In the genomic region with DNA sequence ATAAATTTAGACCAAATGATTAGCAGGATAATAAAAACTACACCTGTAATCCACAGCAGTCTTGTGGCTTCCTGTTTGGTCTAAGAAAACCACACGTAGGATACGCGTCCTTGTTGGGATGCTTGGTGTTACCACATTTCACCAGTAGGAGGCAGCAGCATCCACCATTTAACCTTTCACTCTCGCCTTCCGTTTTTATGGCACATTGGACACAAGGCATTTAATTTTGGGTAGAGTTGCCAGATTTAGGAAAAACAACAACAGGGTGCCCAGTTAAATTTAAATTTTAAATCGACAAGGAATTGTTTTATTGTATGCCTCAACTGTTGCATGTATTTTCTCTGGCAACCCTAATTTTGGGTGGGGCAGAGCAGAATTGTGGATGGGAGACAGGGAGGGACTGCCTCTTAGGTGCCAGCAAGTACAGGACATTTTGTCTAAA, we compare ENCODE assay signal across 8 cellular contexts. TPM values are rescaled to one million over a fixed set of nuclear protein-coding genes. Genes with fewer than 3 reads are reported as not detected.
DNase-seq lines count a peak whose midpoint lies in the region; ATAC-seq and TF ChIP-seq lines count a peak whose summit lies in the region.

No MANE protein-coding gene starts in this region.

- peak; percentile 79 for ATAC-seq in GM21528 (IDR thresholded peaks at IDR 0.05; ENCODE audit: low FRiP score, unreplicated experiment)

- no peak for TF ChIP-seq POLR2A in vagina (IDR thresholded peaks at IDR 0.05)

- CTCF ChIA-PET in Caco-2 (lab: Charles Lee) = no interaction called here
- CTCF ChIA-PET in activated naive CD4-positive, alpha-beta T cell treated with anti-CD3 and anti-CD28 coated beads for 36 hours (lab: Charles Lee) = interaction anchor here (0.5 to 2.4 kb wide), 14 partner anchors 19 to 524 kb away, joined by 3 to 12 read pairs (median 3); partner anchors contain the start of gene SEC62

- no peak overlapping the region for H3K4me3 ChIP-seq in Caco-2 (ENCODE audit: low read depth, low read length)
- H3K4me3 ChIP-seq in vagina = no peak overlapping the region

- H3K36me3 Mint-ChIP-seq in Caco-2 (ENCODE audit: insufficient read depth, unreplicated experiment) = no peaks in the 10 kb centered on the region
- no peaks in the 10 kb centered on the region for H3K36me3 Mint-ChIP-seq in activated naive CD4-positive, alpha-beta T cell treated with anti-CD3 and anti-CD28 coated beads for 36 hours (ENCODE audit: low read depth)
- H3K36me3 Mint-ChIP-seq in progenitor cell of endocrine pancreas (ENCODE audit: insufficient read depth) = no peaks in the 10 kb centered on the region

- no TSS peak for BruUV-seq in Caco-2 (replicated peaks; lab: Mats Ljungman, UMichigan)

- TF ChIP-seq CTCF in Caco-2 (IDR thresholded peaks at IDR 0.05; ENCODE audit: insufficient read depth in 1 of 2, low read depth in 1 of 2, low read length in 1 of 2, severe bottlenecking in 1 of 2, unreplicated experiment in 1 of 2) (peak; percentile 70 to 82), progenitor cell of endocrine pancreas (IDR thresholded peaks at IDR 0.05; ENCODE audit: unreplicated experiment) (peak; percentile 90), vagina (IDR thresholded peaks at IDR 0.05) (peak; percentile 51 to 69 (median 58))

- H3K27me3 Mint-ChIP-seq in Caco-2 (ENCODE audit: insufficient read depth, unreplicated experiment) = no peaks in the 10 kb centered on the region
- no peaks in the 10 kb centered on the region for H3K27me3 Mint-ChIP-seq in activated naive CD4-positive, alpha-beta T cell treated with anti-CD3 and anti-CD28 coated beads for 36 hours (ENCODE audit: low read depth)
- no peaks in the 10 kb centered on the region for H3K27me3 Mint-ChIP-seq in progenitor cell of endocrine pancreas

- no peaks in the 10 kb centered on the region for H3K27me3 ChIP-seq in Caco-2 (replicated peaks; ENCODE audit: control insufficient read depth, insufficient read depth, low read length)
- H3K27me3 ChIP-seq in vagina = no peaks in the 10 kb centered on the region

- intact Hi-C loops in Caco-2 (cut with micrococcal nuclease; ENCODE audit: unreplicated experiment) (loop anchor here (1.0 kb wide), 3 partner anchors 103 to 191 kb away; partner anchors contain the start of gene SEC62), vagina (cut with DNase I) (no loop called here)
- intact Hi-C loops in activated naive CD4-positive, alpha-beta T cell treated with anti-CD3 and anti-CD28 coated beads for 36 hours (cut with micrococcal nuclease) = loop anchor here (1.0 to 10.0 kb wide), 9 partner anchors 100 to 949 kb away; partner anchors contain the start of genes GPR160, PHC3 and SEC62

- H3K27ac Mint-ChIP-seq in Caco-2 (ENCODE audit: unreplicated experiment) (no peak overlapping the region), progenitor cell of endocrine pancreas (no peak overlapping the region)
- H3K27ac Mint-ChIP-seq in activated naive CD4-positive, alpha-beta T cell treated with anti-CD3 and anti-CD28 coated beads for 36 hours = no peak overlapping the region

- POLR2A ChIA-PET in Caco-2 (lab: Charles Lee) = no interaction called here

- no peaks in the 10 kb centered on the region for H3K4me1 Mint-ChIP-seq in Caco-2 (ENCODE audit: low read depth, unreplicated experiment)
- H3K4me1 Mint-ChIP-seq in activated naive CD4-positive, alpha-beta T cell treated with anti-CD3 and anti-CD28 coated beads for 36 hours (ENCODE audit: low read depth) = peaks cover 25% of the 10 kb centered on the region
- H3K4me1 Mint-ChIP-seq in progenitor cell of endocrine pancreas (ENCODE audit: low read depth) = no peaks in the 10 kb centered on the region

- DNase-seq in Caco-2 = peak; percentile 57 to 71
- DNase-seq in LoVo (ENCODE audit: low spot score) = peak; percentile 63
- peak; percentile 39 for DNase-seq in SHP77 treated with DMSO at 0.1 percent for 48 hours (lab: John Stamatoyannopoulos, UW)
- peak; percentile 86 for DNase-seq in activated naive CD4-positive, alpha-beta T cell treated with anti-CD3 and anti-CD28 coated beads for 36 hours
- peak; percentile 64 for DNase-seq in glomerular endothelial cell (ENCODE audit: extremely low read depth, low read depth, low spot score)
- peak; percentile 46 for DNase-seq in progenitor cell of endocrine pancreas (ENCODE audit: low spot score, unreplicated experiment)
- no peak for DNase-seq in vagina (ENCODE audit: extremely low spot score in 2 of 2)

- H3K36me3 ChIP-seq in Caco-2 (ENCODE audit: control insufficient read depth, insufficient read depth, low read length) (no peaks in the 10 kb centered on the region), vagina (no peaks in the 10 kb centered on the region)

- H3K9me3 Mint-ChIP-seq in Caco-2 (ENCODE audit: unreplicated experiment) (no peaks in the 10 kb centered on the region), progenitor cell of endocrine pancreas (ENCODE audit: low read depth) (no peaks in the 10 kb centered on the region)
- H3K9me3 Mint-ChIP-seq in activated naive CD4-positive, alpha-beta T cell treated with anti-CD3 and anti-CD28 coated beads for 36 hours = no peaks in the 10 kb centered on the region

- H3K4me3 Mint-ChIP-seq in Caco-2 (ENCODE audit: unreplicated experiment) = no peak overlapping the region
- no peak overlapping the region for H3K4me3 Mint-ChIP-seq in activated naive CD4-positive, alpha-beta T cell treated with anti-CD3 and anti-CD28 coated beads for 36 hours
- H3K4me3 Mint-ChIP-seq in progenitor cell of endocrine pancreas (ENCODE audit: low read depth) = no peak overlapping the region

- H3K4me1 ChIP-seq in Caco-2 = no peaks in the 10 kb centered on the region
- H3K4me1 ChIP-seq in vagina = no peaks in the 10 kb centered on the region

- H3K9me3 ChIP-seq in Caco-2 (no peaks in the 10 kb centered on the region), vagina (no peaks in the 10 kb centered on the region)

- no peak overlapping the region for H3K27ac ChIP-seq in vagina

RNA-seq across cellular contexts. Expression of gene LRRC31, which starts 6.3 kb away (rescaled TPM):
- total RNA-seq in Caco-2 (2022) (0.64 and 0.70 TPM in 2 replicates), glomerular endothelial cell (not detected in 2 replicates), progenitor cell of endocrine pancreas (0.67 and 1.2 TPM in 2 replicates), vagina (not detected)
- total RNA-seq in activated naive CD4-positive, alpha-beta T cell treated with anti-CD3 and anti-CD28 coated beads for 36 hours = not detected

RNA-seq across cellular contexts. Expression of gene SAMD7, which starts 47.9 kb away (rescaled TPM):
- total RNA-seq in Caco-2 (2022) = not detected in 2 replicates
- total RNA-seq in activated naive CD4-positive, alpha-beta T cell treated with anti-CD3 and anti-CD28 coated beads for 36 hours = not detected
- not detected in 2 replicates for total RNA-seq in glomerular endothelial cell
- not detected in 2 replicates for total RNA-seq in progenitor cell of endocrine pancreas
- total RNA-seq in vagina = not detected

RNA-seq across cellular contexts. Expression of gene LRRC34, which starts 50.8 kb away (rescaled TPM):
- total RNA-seq in Caco-2 (2022) (not detected in 2 replicates), glomerular endothelial cell (0.19 and 2.6 TPM in 2 replicates), progenitor cell of endocrine pancreas (6.6 and 7.0 TPM in 2 replicates), vagina (0.49 TPM)
- 1 to 10 TPM; 3.8 to 3.9 TPM for total RNA-seq in activated naive CD4-positive, alpha-beta T cell treated with anti-CD3 and anti-CD28 coated beads for 36 hours

RNA-seq across cellular contexts. Expression of gene LRRIQ4, which starts 50.8 kb away (rescaled TPM):
- total RNA-seq in Caco-2 (2022) (not detected in 2 replicates), glomerular endothelial cell (not detected in 2 replicates), progenitor cell of endocrine pancreas (0.31 and 0.42 TPM in 2 replicates), vagina (not detected)
- total RNA-seq in activated naive CD4-positive, alpha-beta T cell treated with anti-CD3 and anti-CD28 coated beads for 36 hours = under 1 TPM in 1 of 2 experiments, not detected in 1; 0.12 TPM

Comparison
In these comparisons a context has a peak if more than half of its experiments do, and no peak if none do; other contexts are left out.
1. DNase-seq: peak in Caco-2 (2 of 2), LoVo (single experiment), SHP77 treated with DMSO at 0.1 percent for 48 hours (single experiment), activated naive CD4-positive, alpha-beta T cell treated with anti-CD3 and anti-CD28 coated beads for 36 hours (single experiment), glomerular endothelial cell (single experiment) and progenitor cell of endocrine pancreas (single experiment); none in vagina (0 of 2).
2. Peak in every context shown above with its lines, with median percentiles within 50 percentile points of each other: CTCF ChIP-seq.